ENCODE assay signal across 1 cellular context in the genomic region with DNA sequence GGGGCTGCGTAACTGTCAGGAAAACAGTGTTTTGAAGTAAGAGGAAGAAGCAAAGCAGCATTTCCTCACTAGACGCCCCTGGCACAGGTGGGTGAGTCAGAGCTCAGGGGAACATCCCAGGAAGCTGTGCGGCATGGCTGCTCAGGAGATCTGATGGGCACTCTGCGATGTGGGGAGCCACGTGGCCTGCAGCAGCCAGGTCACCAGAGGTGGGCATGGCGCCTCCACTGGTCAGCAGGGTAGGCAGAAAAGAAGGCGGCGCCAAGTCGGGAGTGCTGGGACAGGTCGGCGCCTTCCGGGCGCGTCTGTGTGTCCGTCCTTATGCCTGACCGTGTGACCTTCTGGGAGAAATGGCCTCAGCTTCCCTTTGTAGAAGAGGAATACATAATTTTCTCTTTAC.
TF ChIP-seq lines count a peak whose summit lies in the region.

No MANE protein-coding gene starts in this region.

TF ChIP-seq in GM23338, 12 proteins besides CTCF, POLR2A, EP300 and RAD21 (continued from another document):
- TF ChIP-seq, protein P1, sequence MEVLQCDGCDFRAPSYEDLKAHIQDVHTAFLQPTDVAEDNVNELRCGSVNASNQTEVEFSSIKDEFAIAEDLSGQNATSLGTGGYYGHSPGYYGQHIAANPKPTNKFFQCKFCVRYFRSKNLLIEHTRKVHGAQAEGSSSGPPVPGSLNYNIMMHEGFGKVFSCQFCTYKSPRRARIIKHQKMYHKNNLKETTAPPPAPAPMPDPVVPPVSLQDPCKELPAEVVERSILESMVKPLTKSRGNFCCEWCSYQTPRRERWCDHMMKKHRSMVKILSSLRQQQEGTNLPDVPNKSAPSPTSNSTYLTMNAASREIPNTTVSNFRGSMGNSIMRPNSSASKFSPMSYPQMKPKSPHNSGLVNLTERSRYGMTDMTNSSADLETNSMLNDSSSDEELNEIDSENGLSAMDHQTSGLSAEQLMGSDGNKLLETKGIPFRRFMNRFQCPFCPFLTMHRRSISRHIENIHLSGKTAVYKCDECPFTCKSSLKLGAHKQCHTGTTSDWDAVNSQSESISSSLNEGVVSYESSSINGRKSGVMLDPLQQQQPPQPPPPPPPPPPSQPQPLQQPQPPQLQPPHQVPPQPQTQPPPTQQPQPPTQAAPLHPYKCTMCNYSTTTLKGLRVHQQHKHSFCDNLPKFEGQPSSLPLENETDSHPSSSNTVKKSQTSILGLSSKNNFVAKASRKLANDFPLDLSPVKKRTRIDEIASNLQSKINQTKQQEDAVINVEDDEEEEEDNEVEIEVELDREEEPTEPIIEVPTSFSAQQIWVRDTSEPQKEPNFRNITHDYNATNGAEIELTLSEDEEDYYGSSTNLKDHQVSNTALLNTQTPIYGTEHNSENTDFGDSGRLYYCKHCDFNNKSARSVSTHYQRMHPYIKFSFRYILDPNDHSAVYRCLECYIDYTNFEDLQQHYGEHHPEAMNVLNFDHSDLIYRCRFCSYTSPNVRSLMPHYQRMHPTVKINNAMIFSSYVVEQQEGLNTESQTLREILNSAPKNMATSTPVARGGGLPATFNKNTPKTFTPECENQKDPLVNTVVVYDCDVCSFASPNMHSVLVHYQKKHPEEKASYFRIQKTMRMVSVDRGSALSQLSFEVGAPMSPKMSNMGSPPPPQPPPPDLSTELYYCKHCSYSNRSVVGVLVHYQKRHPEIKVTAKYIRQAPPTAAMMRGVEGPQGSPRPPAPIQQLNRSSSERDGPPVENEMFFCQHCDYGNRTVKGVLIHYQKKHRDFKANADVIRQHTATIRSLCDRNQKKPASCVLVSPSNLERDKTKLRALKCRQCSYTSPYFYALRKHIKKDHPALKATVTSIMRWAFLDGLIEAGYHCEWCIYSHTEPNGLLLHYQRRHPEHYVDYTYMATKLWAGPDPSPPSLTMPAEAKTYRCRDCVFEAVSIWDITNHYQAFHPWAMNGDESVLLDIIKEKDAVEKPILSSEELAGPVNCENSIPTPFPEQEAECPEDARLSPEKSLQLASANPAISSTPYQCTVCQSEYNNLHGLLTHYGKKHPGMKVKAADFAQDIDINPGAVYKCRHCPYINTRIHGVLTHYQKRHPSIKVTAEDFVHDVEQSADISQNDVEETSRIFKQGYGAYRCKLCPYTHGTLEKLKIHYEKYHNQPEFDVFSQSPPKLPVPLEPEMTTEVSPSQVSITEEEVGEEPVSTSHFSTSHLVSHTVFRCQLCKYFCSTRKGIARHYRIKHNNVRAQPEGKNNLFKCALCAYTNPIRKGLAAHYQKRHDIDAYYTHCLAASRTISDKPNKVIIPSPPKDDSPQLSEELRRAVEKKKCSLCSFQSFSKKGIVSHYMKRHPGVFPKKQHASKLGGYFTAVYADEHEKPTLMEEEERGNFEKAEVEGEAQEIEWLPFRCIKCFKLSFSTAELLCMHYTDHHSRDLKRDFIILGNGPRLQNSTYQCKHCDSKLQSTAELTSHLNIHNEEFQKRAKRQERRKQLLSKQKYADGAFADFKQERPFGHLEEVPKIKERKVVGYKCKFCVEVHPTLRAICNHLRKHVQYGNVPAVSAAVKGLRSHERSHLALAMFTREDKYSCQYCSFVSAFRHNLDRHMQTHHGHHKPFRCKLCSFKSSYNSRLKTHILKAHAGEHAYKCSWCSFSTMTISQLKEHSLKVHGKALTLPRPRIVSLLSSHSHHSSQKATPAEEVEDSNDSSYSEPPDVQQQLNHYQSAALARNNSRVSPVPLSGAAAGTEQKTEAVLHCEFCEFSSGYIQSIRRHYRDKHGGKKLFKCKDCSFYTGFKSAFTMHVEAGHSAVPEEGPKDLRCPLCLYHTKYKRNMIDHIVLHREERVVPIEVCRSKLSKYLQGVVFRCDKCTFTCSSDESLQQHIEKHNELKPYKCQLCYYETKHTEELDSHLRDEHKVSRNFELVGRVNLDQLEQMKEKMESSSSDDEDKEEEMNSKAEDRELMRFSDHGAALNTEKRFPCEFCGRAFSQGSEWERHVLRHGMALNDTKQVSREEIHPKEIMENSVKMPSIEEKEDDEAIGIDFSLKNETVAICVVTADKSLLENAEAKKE (CRISPR knock-in tag; IDR thresholded peaks at IDR 0.05), result no peak
- TF ChIP-seq JUNB (IDR thresholded peaks at IDR 0.05; ENCODE audit: unreplicated experiment), result no peak
